In genomic region chr14:102362545-102363181, GRCh38 we compare ENCODE assay signal across 8 cellular contexts. TPM values are rescaled to one million over a fixed set of nuclear protein-coding genes. Genes with fewer than 3 reads are reported as not detected.
DNase-seq lines count a peak whose midpoint lies in the region; ATAC-seq and TF ChIP-seq lines count a peak whose summit lies in the region.

Gene CINP (minus strand): TSS chr14:102362890. CDS start chr14:102362851, 39 bp downstream.
Gene TECPR2 (plus strand): TSS chr14:102362941. CDS start chr14:102376722, 13,781 bp downstream.

- TF ChIP-seq POLR2A in testis (IDR thresholded peaks at IDR 0.05) = peak; percentile 38

- no peaks in the 10 kb centered on the region for H3K9me3 ChIP-seq in osteoblast (ENCODE audit: low read depth, low read length)
- H3K9me3 ChIP-seq in testis = no peaks in the 10 kb centered on the region

- CTCF ChIA-PET in GM10248 (lab: Yijun Ruan, JAX) = interaction anchor here (1.0 to 1.3 kb wide), 3 partner anchors 44 to 223 kb away, joined by 3 read pairs; partner anchors contain the start of gene WDR20

- no peaks in the 10 kb centered on the region for H3K27me3 ChIP-seq in osteoblast (ENCODE audit: insufficient read depth, low read length)
- H3K27me3 ChIP-seq in testis = no peaks in the 10 kb centered on the region

- intact Hi-C loops in testis (cut with DNase I; ENCODE audit: low total_unique reads) = no loop called here

- peaks cover 6% of the 10 kb centered on the region for H3K36me3 ChIP-seq in osteoblast (ENCODE audit: insufficient read depth, low read length)
- H3K36me3 ChIP-seq in testis (ENCODE audit: low read depth, missing control alignments) = no peaks in the 10 kb centered on the region

- H3K27me3 Mint-ChIP-seq in activated naive CD8-positive, alpha-beta T cell = no peaks in the 10 kb centered on the region
- no peaks in the 10 kb centered on the region for H3K27me3 Mint-ChIP-seq in glutamatergic neuron (ENCODE audit: unreplicated experiment)

- peaks cover 66% of the 10 kb centered on the region for H3K79me2 ChIP-seq in osteoblast (ENCODE audit: insufficient read depth, low read length)

- peak within 1 kb of the TSS; percentile 96 for H3K27ac ChIP-seq in osteoblast (ENCODE audit: low read depth, low read length)
- H3K27ac ChIP-seq in testis = peak within 1 kb of the TSS; percentile 88 to 92

- ATAC-seq in HG02623 (IDR thresholded peaks at IDR 0.05; ENCODE audit: unreplicated experiment) = peak; percentile 91

- POLR2A ChIA-PET in GM10248 (lab: Yijun Ruan, JAX) = interaction anchor here (0.5 to 0.7 kb wide), 2 partner anchors 24 to 538 kb away, joined by 3 read pairs; no protein-coding TSS in a partner anchor

- H3K4me1 Mint-ChIP-seq in activated naive CD8-positive, alpha-beta T cell (ENCODE audit: low read depth) = peaks cover 34% of the 10 kb centered on the region
- peaks cover 10% of the 10 kb centered on the region for H3K4me1 Mint-ChIP-seq in glutamatergic neuron (ENCODE audit: low read depth, unreplicated experiment)

- H3K27ac Mint-ChIP-seq in activated naive CD8-positive, alpha-beta T cell = peak within 1 kb of the TSS; percentile 95
- H3K27ac Mint-ChIP-seq in glutamatergic neuron (ENCODE audit: unreplicated experiment) = peak within 1 kb of the TSS; percentile 94

- peaks cover 5% of the 10 kb centered on the region for H3K36me3 Mint-ChIP-seq in activated naive CD8-positive, alpha-beta T cell
- no peaks in the 10 kb centered on the region for H3K36me3 Mint-ChIP-seq in glutamatergic neuron (ENCODE audit: unreplicated experiment)

- H3K4me3 ChIP-seq in osteoblast (ENCODE audit: insufficient read depth, low read length) (peak within 1 kb of the TSS; percentile 93), testis (peak within 1 kb of the TSS; percentile 97 to 98)

- TF ChIP-seq CTCF in GM10248 (IDR thresholded peaks at IDR 0.05; ENCODE audit: control extremely low read depth, extremely low read depth, low read depth, missing control alignments) (no peak), glutamatergic neuron (IDR thresholded peaks at IDR 0.05; ENCODE audit: partially characterized antibody, unreplicated experiment) (no peak), osteoblast (IDR thresholded peaks at IDR 0.05; ENCODE audit: extremely low read depth, low read depth, low read length) (no peak), testis (IDR thresholded peaks at IDR 0.05) (no peak)

- H3K4me1 ChIP-seq in osteoblast (ENCODE audit: insufficient read depth, low read length) (peaks cover 16% of the 10 kb centered on the region), testis (peaks cover 17% of the 10 kb centered on the region)

- H3K9me3 Mint-ChIP-seq in activated naive CD8-positive, alpha-beta T cell (ENCODE audit: low read depth) = no peaks in the 10 kb centered on the region
- peaks cover 6% of the 10 kb centered on the region for H3K9me3 Mint-ChIP-seq in glutamatergic neuron (ENCODE audit: unreplicated experiment)

- peak; percentile 97 for DNase-seq in GM10248 (ENCODE audit: extremely low spot score)
- peak; percentile 95 for DNase-seq in NCI-H1105 (lab: John Stamatoyannopoulos, UW)
- peak; percentile 53 for DNase-seq in SKM-1 (lab: John Stamatoyannopoulos, UW; ENCODE audit: unreplicated experiment)
- DNase-seq in glutamatergic neuron = peak; percentile 98
- peak; percentile 99 for DNase-seq in osteoblast (ENCODE audit: insufficient read length, low spot score, missing footprints)
- DNase-seq in testis = peak; percentile 99

- peak within 1 kb of the TSS; percentile 68 for H2AFZ ChIP-seq in osteoblast (ENCODE audit: low read length)

- H4K20me1 ChIP-seq in osteoblast (ENCODE audit: insufficient read depth, low read length) = peaks cover 17% of the 10 kb centered on the region

- H3K4me3 Mint-ChIP-seq in activated naive CD8-positive, alpha-beta T cell = peak within 1 kb of the TSS; percentile 94
- peak within 1 kb of the TSS; percentile 93 for H3K4me3 Mint-ChIP-seq in glutamatergic neuron (ENCODE audit: unreplicated experiment)

- H3K4me2 ChIP-seq in osteoblast (ENCODE audit: insufficient read depth, low read length) = peak within 1 kb of the TSS; percentile 91

- WGBS in testis, 2 donors = 0 to 1% methylated on average over 31 to 37 of the region's 58 CpGs

RNA-seq across cellular contexts. Expression of gene CINP, which starts in this region (rescaled TPM):
- total RNA-seq in glutamatergic neuron (ENCODE audit: unreplicated experiment) = 25.9 TPM
- 31.8 and 49.2 TPM in 2 replicates for total RNA-seq in osteoblast
- total RNA-seq in testis = 10 to 100 TPM; 55.1 to 70.1 TPM
- 80.6 TPM for polyA plus RNA-seq in testis (ENCODE audit: insufficient read depth, low read depth, low replicate concordance)

RNA-seq across cellular contexts. Expression of gene TECPR2, which starts in this region (rescaled TPM):
- total RNA-seq in glutamatergic neuron (ENCODE audit: unreplicated experiment) (24.5 TPM), osteoblast (13.0 and 13.3 TPM in 2 replicates), testis (10 to 100 TPM; 43.4 to 65.9 TPM)
- polyA plus RNA-seq in testis (ENCODE audit: insufficient read depth, low read depth, low replicate concordance) = 43.6 TPM

Comparison
In these comparisons a context has a peak if more than half of its experiments do, and no peak if none do; other contexts are left out.
1. Peak in every context shown above with its lines: DNase-seq, ATAC-seq, H3K4me3 ChIP-seq and H3K27ac ChIP-seq.